Comparison of ENCODE assay signal across 1 cellular context in genomic region chr1:66929999-66930822, GRCh38.
A peak's percentile ranks its signal among the peaks of the same experiment; 100 is the strongest.
TF ChIP-seq lines count a peak whose summit lies in the region.

No MANE protein-coding gene starts in this region.

TF ChIP-seq in HepG2, 621 proteins besides CTCF, POLR2A, EP300 and RAD21 (continued from another document and continues in another):
- TF ChIP-seq CSRNP1 (CRISPR knock-in tag; IDR thresholded peaks at IDR 0.05) (peak; percentile 63; the same call in 1 of the 2 replicates), PHB2 (IDR thresholded peaks at IDR 0.05; ENCODE audit: partially characterized antibody) (no peak), LCORL (IDR thresholded peaks at IDR 0.05) (no peak), LCORL (CRISPR knock-in tag; IDR thresholded peaks at IDR 0.05) (peak; percentile 61), PITX1 (CRISPR knock-in tag; IDR thresholded peaks at IDR 0.05) (no peak), ZBTB46 (CRISPR knock-in tag; IDR thresholded peaks at IDR 0.05; ENCODE audit: borderline replicate concordance) (0 out of 2 replicates have a peak, but pooled peaks have one; percentile 39), TRIM22 (IDR thresholded peaks at IDR 0.05) (no peak), ZNF639 (CRISPR knock-in tag; conservative IDR thresholded peaks at IDR 0.05) (peak; percentile 61; the same call in 1 of the 2 replicates), MATR3 (CRISPR knock-in tag; IDR thresholded peaks at IDR 0.05) (no peak), MNT (IDR thresholded peaks at IDR 0.05) (no peak), ZHX1 (CRISPR knock-in tag; IDR thresholded peaks at IDR 0.05; ENCODE audit: low read depth) (no peak), ATM (IDR thresholded peaks at IDR 0.05; ENCODE audit: borderline replicate concordance) (no peak), ZBTB3 (CRISPR knock-in tag; IDR thresholded peaks at IDR 0.05; ENCODE audit: borderline replicate concordance, low read depth) (peak; percentile 75; the same call in 1 of the 2 replicates), ZBTB25 (CRISPR knock-in tag; IDR thresholded peaks at IDR 0.05) (no peak; the same call in 1 of the 2 replicates), MYNN (CRISPR knock-in tag; IDR thresholded peaks at IDR 0.05; ENCODE audit: low read depth) (no peak), PCBP1 (IDR thresholded peaks at IDR 0.05; ENCODE audit: borderline replicate concordance, low read depth, low read length) (no peak), ZNF710 (CRISPR knock-in tag; IDR thresholded peaks at IDR 0.05; ENCODE audit: borderline replicate concordance) (no peak), ZNF879 (CRISPR knock-in tag; IDR thresholded peaks at IDR 0.05) (no peak), KAT7 (CRISPR knock-in tag; IDR thresholded peaks at IDR 0.05; ENCODE audit: borderline replicate concordance) (no peak; the same call in 1 of the 2 replicates), MEIS1 (CRISPR knock-in tag; IDR thresholded peaks at IDR 0.05; ENCODE audit: borderline replicate concordance) (0 out of 2 replicates have a peak, but pooled peaks have one; percentile 16), PRDM15 (CRISPR knock-in tag; IDR thresholded peaks at IDR 0.05) (0 out of 2 replicates have a peak, but pooled peaks have one; percentile 39), NR0B2 (CRISPR knock-in tag; IDR thresholded peaks at IDR 0.05) (no peak), GPN1 (CRISPR knock-in tag; IDR thresholded peaks at IDR 0.05; ENCODE audit: borderline replicate concordance) (no peak), ZFYVE20 (CRISPR knock-in tag; IDR thresholded peaks at IDR 0.05; ENCODE audit: borderline replicate concordance, low read depth) (no peak), DDIT3 (CRISPR knock-in tag; IDR thresholded peaks at IDR 0.05) (no peak), NR1H2 (CRISPR knock-in tag; IDR thresholded peaks at IDR 0.05; ENCODE audit: borderline replicate concordance, low read depth) (no peak), ATF6 (CRISPR knock-in tag; conservative IDR thresholded peaks at IDR 0.05) (no peak), ETV6 (CRISPR knock-in tag; conservative IDR thresholded peaks at IDR 0.05) (0 out of 2 replicates have a peak, but pooled peaks have one; percentile 66), MIXL1 (CRISPR knock-in tag; IDR thresholded peaks at IDR 0.05) (no peak), ZNF33B (CRISPR knock-in tag; IDR thresholded peaks at IDR 0.05) (peak; percentile 73; the same call in 1 of the 2 replicates), SALL1 (CRISPR knock-in tag; IDR thresholded peaks at IDR 0.05) (peak; percentile 56), ZNF616 (CRISPR knock-in tag; IDR thresholded peaks at IDR 0.05; ENCODE audit: low read depth) (no peak), FLYWCH1 (CRISPR knock-in tag; IDR thresholded peaks at IDR 0.05) (no peak)
